19 cellular contexts compared by ENCODE assay signal in the genomic region with DNA sequence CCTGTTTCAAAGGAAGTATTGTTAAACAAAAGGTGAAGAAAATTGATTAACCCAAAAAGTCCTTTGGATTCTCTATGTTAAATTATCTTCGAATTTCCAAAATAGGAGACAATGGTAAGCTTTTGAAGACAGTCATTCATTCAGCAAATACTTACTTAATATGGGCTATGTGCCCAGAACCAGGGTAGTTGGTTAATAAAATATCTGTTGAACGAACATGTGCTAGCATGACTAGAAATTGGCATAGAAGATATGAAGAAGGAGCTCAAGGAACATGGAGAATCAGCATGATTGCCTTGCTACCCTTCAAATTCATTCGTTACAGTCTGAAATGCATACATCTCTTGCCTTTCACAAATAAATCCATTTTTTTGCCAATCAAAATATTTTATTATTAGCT.
DNase-seq lines count a peak whose midpoint lies in the region; ATAC-seq, FAIRE-seq and TF ChIP-seq lines count a peak whose summit lies in the region.
"Had no signal": no experiment of that assay in that cellular context is flagged by ENCODE, and none has a peak within 500 bp of the region (broad histone marks: within the 10 kb centered on the region; RNA-seq: fewer than 3 reads in every experiment).

No MANE protein-coding gene starts in this region.

- H3K4me3 ChIP-seq in breast epithelium (no peak overlapping the region), epithelial cell of esophagus (ENCODE audit: low read length) (no peak overlapping the region), keratinocyte (ENCODE audit: control insufficient read depth in 2 of 3, extremely low read depth in 1 of 3, insufficient read depth in 2 of 3, low read depth in 1 of 3, low read length in 3 of 3) (peak overlapping the region in 1 of 3 experiments; percentile 6)
- H3K4me3 ChIP-seq: A549, GM23338 had no signal

- no peak overlapping the region for H3K9ac ChIP-seq in keratinocyte (ENCODE audit: control insufficient read depth, extremely low read depth, insufficient read depth, low read length)

- dilution Hi-C loops in keratinocyte (cut with MboI; ENCODE audit: extremely low pct_ligation_motif_present, low sequenced_read_pairs): no loop called here

- POLR2A ChIA-PET in MCF 10A (lab: Yijun Ruan, JAX): interaction anchor here (0.7 to 6.2 kb wide), 18 partner anchors 9 to 194 kb away, joined by 3 to 83 read pairs (median 6); no protein-coding TSS in a partner anchor

- no peaks in the 10 kb centered on the region for H3K9me1 ChIP-seq in keratinocyte (ENCODE audit: control insufficient read depth, extremely low read depth, insufficient read depth, low read length)

- H3K4me2 ChIP-seq in keratinocyte (ENCODE audit: control insufficient read depth, extremely low read depth, insufficient read depth, low read depth, low read length): peak overlapping the region; percentile 31
- H3K4me2 ChIP-seq: A549, GM23338 had no signal

- no peaks in the 10 kb centered on the region for H3K27me3 ChIP-seq in breast epithelium
- no peaks in the 10 kb centered on the region for H3K27me3 ChIP-seq in keratinocyte (ENCODE audit: control insufficient read depth, extremely low read depth, insufficient read depth, low read length)

- no peaks in the 10 kb centered on the region for H3K79me2 ChIP-seq in keratinocyte (ENCODE audit: control insufficient read depth, insufficient read depth, low read length)

- no peak overlapping the region for H3K4me3 Mint-ChIP-seq in MCF 10A (ENCODE audit: unreplicated experiment)
- H3K4me3 Mint-ChIP-seq: CD4-positive, alpha-beta T cell; GM23338 had no signal

- H3K9me3 Mint-ChIP-seq in MCF 10A (ENCODE audit: unreplicated experiment): peaks cover 7% of the 10 kb centered on the region
- H3K9me3 Mint-ChIP-seq: CD4-positive, alpha-beta T cell; GM23338 had no signal

- no peaks in the 10 kb centered on the region for H4K20me1 ChIP-seq in keratinocyte (ENCODE audit: control insufficient read depth, extremely low read depth, insufficient read depth, low read length)

- H3K27me3 Mint-ChIP-seq in MCF 10A (ENCODE audit: insufficient read depth, unreplicated experiment): no peaks in the 10 kb centered on the region
- H3K27me3 Mint-ChIP-seq: CD4-positive, alpha-beta T cell had no signal

- intact Hi-C loops in MCF 10A (cut with micrococcal nuclease) (no loop called here), breast epithelium (cut with DNase I; ENCODE audit: low total_unique reads) (no loop called here)

- no peak overlapping the region for H3K27ac ChIP-seq in breast epithelium
- no peak overlapping the region for H3K27ac ChIP-seq in keratinocyte (ENCODE audit: control insufficient read depth, insufficient read depth, low read length)
- H3K27ac ChIP-seq: 22Rv1, A549, C4-2B had no signal

- no peak for TF ChIP-seq POLR2A in breast epithelium (IDR thresholded peaks at IDR 0.05)

- H3K4me1 ChIP-seq in breast epithelium (no peaks in the 10 kb centered on the region), keratinocyte (ENCODE audit: control insufficient read depth, extremely low read depth, insufficient read depth, low read length) (peaks cover 29% of the 10 kb centered on the region)
- H3K4me1 ChIP-seq: Caco-2 had no signal

- H3K9me3 ChIP-seq in breast epithelium (no peaks in the 10 kb centered on the region), keratinocyte (ENCODE audit: control insufficient read depth, low read depth, low read length) (peaks cover 5% of the 10 kb centered on the region)
- H3K9me3 ChIP-seq: Caco-2 had no signal

- peaks cover 6% of the 10 kb centered on the region for H3K36me3 Mint-ChIP-seq in MCF 10A (ENCODE audit: insufficient read depth, unreplicated experiment)

- H3K4me1 Mint-ChIP-seq in MCF 10A (ENCODE audit: insufficient read depth, unreplicated experiment): peaks cover 40% of the 10 kb centered on the region

- H2AFZ ChIP-seq in keratinocyte (ENCODE audit: control insufficient read depth, low read length): no peak overlapping the region
- H2AFZ ChIP-seq: GM23338 had no signal

- no peak for ATAC-seq in GM21723 (IDR thresholded peaks at IDR 0.05; ENCODE audit: unreplicated experiment)
- ATAC-seq: A549, GM23338 had no signal

- DNase-seq in MCF 10A (ENCODE audit: unreplicated experiment) (peak; percentile 67), breast epithelium (ENCODE audit: low spot score in 2 of 2) (no peak), epithelial cell of esophagus (ENCODE audit: low read depth) (peak; percentile 74), keratinocyte (ENCODE audit: low read depth, low spot score) (no peak), NCI-H2107 (lab: John Stamatoyannopoulos, UW) (no peak)
- no peak for DNase-seq in activated CD4-positive, alpha-beta T cell treated with anti-CD3 and anti-CD28 coated beads, Interleukin-2, amount 50 U/mL, for 4 hours
- DNase-seq: AML-193; Caco-2; CD4-positive, alpha-beta T cell; HCEC 1CT had no signal

- CTCF ChIA-PET in MCF 10A (lab: Yijun Ruan, JAX): interaction anchor here (0.6 to 3.0 kb wide), 9 partner anchors 8 to 510 kb away, joined by 3 to 26 read pairs (median 4); no protein-coding TSS in a partner anchor

- peak overlapping the region; percentile 79 for H3K27ac Mint-ChIP-seq in MCF 10A (ENCODE audit: low read depth, unreplicated experiment)
- H3K27ac Mint-ChIP-seq: CD4-positive, alpha-beta T cell; GM23338 had no signal

- peak; percentile 23 for FAIRE-seq in keratinocyte (lab: Jason Lieb, UNC)
- FAIRE-seq: A549, D721Med, G401.6, GM12891, H54 had no signal

- H3K36me3 ChIP-seq in breast epithelium: no peaks in the 10 kb centered on the region
- no peaks in the 10 kb centered on the region for H3K36me3 ChIP-seq in keratinocyte (ENCODE audit: control insufficient read depth in 2 of 2, extremely low read depth in 1 of 2, insufficient read depth in 2 of 2, low read length in 2 of 2)

- no peak for TF ChIP-seq CTCF in MCF 10A (IDR thresholded peaks at IDR 0.05; ENCODE audit: unreplicated experiment)
- TF ChIP-seq CTCF in breast epithelium (IDR thresholded peaks at IDR 0.05): no peak
- TF ChIP-seq CTCF in epithelial cell of esophagus (IDR thresholded peaks at IDR 0.05; ENCODE audit: insufficient read depth, low read depth, low read length, missing control alignments): no peak
- no peak for TF ChIP-seq CTCF in keratinocyte (optimal IDR thresholded peaks at IDR 0.05 in 1 of 3, IDR thresholded peaks at IDR 0.05 in 1 of 3, conservative IDR thresholded peaks at IDR 0.05 in 1 of 3; ENCODE audit: extremely low read depth in 1 of 3, insufficient read depth in 2 of 3, low read length in 3 of 3)

- no TSS peak for BruUV-seq in MCF 10A (replicated peaks; lab: Mats Ljungman, UMichigan)

Comparison
In these comparisons a context has a peak if more than half of its experiments do, and no peak if none do; other contexts are left out.
1. DNase-seq: peak in MCF 10A (single experiment) and epithelial cell of esophagus (single experiment); none in breast epithelium (0 of 2), keratinocyte (single experiment), NCI-H2107 (single experiment) and activated CD4-positive, alpha-beta T cell treated with anti-CD3 and anti-CD28 coated beads, Interleukin-2, amount 50 U/mL, for 4 hours (0 of 2).